Comparison of ENCODE assay signal across 25 cellular contexts in genomic region chr18:45602926-45603325, GRCh38. TPM values are rescaled to one million over a fixed set of nuclear protein-coding genes. Genes with fewer than 3 reads are reported as not detected.
DNase-seq lines count a peak whose midpoint lies in the region; ATAC-seq, FAIRE-seq and TF ChIP-seq lines count a peak whose summit lies in the region.
"Had no signal": no experiment of that assay in that cellular context is flagged by ENCODE, and none has a peak within 500 bp of the region (broad histone marks: within the 10 kb centered on the region; RNA-seq: fewer than 3 reads in every experiment).

No MANE protein-coding gene starts in this region.

- intact Hi-C loops in A673 (cut with micrococcal nuclease; ENCODE audit: unreplicated experiment) (no loop called here), kidney (cut with DNase I) (no loop called here)

- peak; percentile 41 for DNase-seq in HT1080 (ENCODE audit: low read depth)
- no peak for DNase-seq in RWPE2 (ENCODE audit: low spot score)
- peak; percentile 19 for DNase-seq in fibroblast of mammary gland (ENCODE audit: low read depth)
- peak; percentile 72 for DNase-seq in renal cortical epithelial cell (ENCODE audit: low read depth)
- DNase-seq in A673 (ENCODE audit: low spot score) = no peak
- no peak for DNase-seq in D721Med (ENCODE audit: insufficient read length, low spot score)
- no peak for DNase-seq in kidney
- DNase-seq: CD4-positive, alpha-beta T cell; COR-L47; DMS 273 treated with DMSO at 0.1 percent for 48 hours; GOT3; IMR-90; MV-4-11; NCI-H1105 treated with DMSO at 0.1 percent for 48 hours; NCI-H2081; NCI-H2171 treated with DMSO at 0.1 percent for 48 hours; NCI-H524 treated with DMSO at 0.1 percent for 48 hours; NCI-H82; Peyer's patch; Right ventricle myocardium superior had no signal

- H3K4me3 ChIP-seq in RWPE2 (ENCODE audit: severe bottlenecking) = no peak overlapping the region
- H3K4me3 ChIP-seq in fibroblast of mammary gland (ENCODE audit: control insufficient read depth, low read depth, low read length) = no peak overlapping the region
- no peak overlapping the region for H3K4me3 ChIP-seq in A673 (ENCODE audit: low read depth, low read length, poor library complexity, severe bottlenecking)
- H3K4me3 ChIP-seq in kidney (ENCODE audit: low read length in 2 of 2) = no peak overlapping the region
- H3K4me3 ChIP-seq: A549, Peyer's patch had no signal

- H3K4me1 ChIP-seq in RWPE2 (ENCODE audit: insufficient read depth, poor library complexity, severe bottlenecking) (no peaks in the 10 kb centered on the region), A673 (ENCODE audit: insufficient read depth, low read length, poor library complexity, severe bottlenecking) (no peaks in the 10 kb centered on the region), kidney (ENCODE audit: control insufficient read depth in 1 of 2, insufficient read depth in 1 of 2, low read depth in 1 of 2, low read length in 2 of 2) (no peaks in the 10 kb centered on the region)
- H3K4me1 ChIP-seq: A549, Peyer's patch had no signal

- H3K9me3 ChIP-seq in RWPE2 (ENCODE audit: severe bottlenecking) = no peaks in the 10 kb centered on the region
- H3K9me3 ChIP-seq in A673 (ENCODE audit: low read depth, low read length, poor library complexity, severe bottlenecking) = no peaks in the 10 kb centered on the region
- no peaks in the 10 kb centered on the region for H3K9me3 ChIP-seq in kidney (ENCODE audit: control insufficient read depth in 1 of 2, low read length in 2 of 2)
- H3K9me3 ChIP-seq: A549, Peyer's patch had no signal

- FAIRE-seq in D721Med (lab: Jason Lieb, UNC) (no peak), kidney (lab: Jason Lieb, UNC) (no peak)
- FAIRE-seq: A549, GM12891, GM18507 had no signal

- TF ChIP-seq CTCF in RWPE2 (IDR thresholded peaks at IDR 0.05; ENCODE audit: poor library complexity, severe bottlenecking) = no peak
- no peak for TF ChIP-seq CTCF in fibroblast of mammary gland (conservative IDR thresholded peaks at IDR 0.05; ENCODE audit: control insufficient read depth, insufficient read depth, low read depth, low read length)
- TF ChIP-seq CTCF in A673 (conservative IDR thresholded peaks at IDR 0.05; ENCODE audit: low read depth, low read length) = no peak
- no peak for TF ChIP-seq CTCF in D721Med (IDR thresholded peaks at IDR 0.05; ENCODE audit: insufficient read depth, missing control alignments)
- TF ChIP-seq CTCF in kidney (IDR thresholded peaks at IDR 0.05; ENCODE audit: borderline replicate concordance, extremely low read depth, insufficient read depth) = no peak

- POLR2A ChIA-PET in A673 (lab: Charles Lee; ENCODE audit: low non-redundant PET) = no interaction called here

- CTCF ChIA-PET in A673 (lab: Charles Lee) = no interaction called here

- BruUV-seq in A673 (replicated peaks; lab: Mats Ljungman, UMichigan) = no TSS peak

- H3K27ac ChIP-seq in RWPE2 (ENCODE audit: poor library complexity, severe bottlenecking) (no peak overlapping the region), A673 (ENCODE audit: low read depth, low read length, poor library complexity, severe bottlenecking) (no peak overlapping the region), kidney (ENCODE audit: low read depth in 2 of 2, low read length in 2 of 2) (no peak overlapping the region)
- H3K27ac ChIP-seq: A549, KMS-11, Peyer's patch had no signal

- H3K27me3 ChIP-seq in RWPE2 (ENCODE audit: insufficient read depth, poor library complexity, severe bottlenecking) (no peaks in the 10 kb centered on the region), A673 (replicated peaks; ENCODE audit: insufficient read depth, low read depth, low read length, poor library complexity) (peaks cover 15% of the 10 kb centered on the region)
- H3K27me3 ChIP-seq: Peyer's patch had no signal

- ATAC-seq in RWPE2 (ENCODE audit: low read depth) = peak; percentile 96
- ATAC-seq: A549, HCT116 had no signal

- H3K36me3 ChIP-seq in RWPE2 (ENCODE audit: low read depth) (no peaks in the 10 kb centered on the region), A673 (ENCODE audit: insufficient read depth, low read length, poor library complexity, severe bottlenecking) (no peaks in the 10 kb centered on the region), kidney (ENCODE audit: control insufficient read depth in 1 of 2, insufficient read depth in 2 of 2, low read length in 2 of 2) (no peaks in the 10 kb centered on the region)
- H3K36me3 ChIP-seq: Peyer's patch had no signal

- H3K9ac ChIP-seq in kidney (ENCODE audit: low read length in 2 of 2) = no peak overlapping the region
- H3K9ac ChIP-seq: KMS-11 had no signal

RNA-seq across cellular contexts. Expression of gene SLC14A2, which starts 12.3 kb away (rescaled TPM):
- not detected in 2 replicates for total RNA-seq in HT1080 (2014; rRNA removed; shearing (Covaris generic))
- polyA plus RNA-seq in HT1080 (2015; cell fraction: cytosol; rRNA removed) = 0.03 and 0.11 TPM in 2 replicates
- 0.04 and 0.08 TPM in 2 replicates for polyA plus RNA-seq in HT1080 (2015; cell fraction: nucleus; rRNA removed)
- 0.60 TPM in 1 of 2 replicates, not detected in the other for total RNA-seq in renal cortical epithelial cell
- not detected in 2 replicates for total RNA-seq in A673 (2021)
- total RNA-seq in kidney = 5.1 TPM
- 0.34 TPM for polyA plus RNA-seq in kidney (ENCODE audit: insufficient read depth, low read depth, low replicate concordance)
- total RNA-seq: CD4-positive, alpha-beta T cell; IMR-90; Right ventricle myocardium superior had no signal
- polyA plus RNA-seq: A549 had no signal

Comparison
In these comparisons a context has a peak if more than half of its experiments do, and no peak if none do; other contexts are left out.
1. DNase-seq: peak in HT1080 (single experiment), fibroblast of mammary gland (single experiment) and renal cortical epithelial cell (single experiment); none in RWPE2 (single experiment), A673 (single experiment), D721Med (single experiment) and kidney (single experiment).